In genomic region chr3:23993556-23994246, GRCh38 we compare ENCODE assay signal across 22 cellular contexts. TPM values are rescaled to one million over a fixed set of nuclear protein-coding genes. Genes with fewer than 3 reads are reported as not detected.
DNase-seq lines count a peak whose midpoint lies in the region; TF ChIP-seq lines count a peak whose summit lies in the region.
"Had no signal": no experiment of that assay in that cellular context is flagged by ENCODE, and none has a peak within 500 bp of the region (broad histone marks: within the 10 kb centered on the region; RNA-seq: fewer than 3 reads in every experiment).

No MANE protein-coding gene starts in this region.

- no peak overlapping the region for H3K14ac ChIP-seq in trophoblast cell (ENCODE audit: low read length)

- H4K20me1 ChIP-seq in SK-N-SH (ENCODE audit: insufficient read depth), result no peaks in the 10 kb centered on the region

- no peaks in the 10 kb centered on the region for H3K36me3 ChIP-seq in A673 (ENCODE audit: insufficient read depth, low read length, poor library complexity, severe bottlenecking)
- no peaks in the 10 kb centered on the region for H3K36me3 ChIP-seq in SK-N-SH (replicated peaks in 1 of 2; ENCODE audit: control insufficient read depth in 1 of 2, insufficient read depth in 2 of 2, low read length in 1 of 2)
- H3K36me3 ChIP-seq in left ventricle myocardium inferior, result no peaks in the 10 kb centered on the region
- no peaks in the 10 kb centered on the region for H3K36me3 ChIP-seq in trophoblast cell (ENCODE audit: control insufficient read depth in 1 of 2, insufficient read depth in 2 of 2, low read length in 2 of 2)
- H3K36me3 ChIP-seq: neural progenitor cell had no signal

- H3K4me1 ChIP-seq in A673 (ENCODE audit: insufficient read depth, low read length, poor library complexity, severe bottlenecking) (peaks cover 48% of the 10 kb centered on the region), SK-N-SH (ENCODE audit: control insufficient read depth in 1 of 2, insufficient read depth in 2 of 2, low read depth in 1 of 2, low read length in 1 of 2) (peaks cover 35 to 47% of the 10 kb centered on the region in 2 experiments), left ventricle myocardium inferior (peaks cover 22% of the 10 kb centered on the region), trophoblast cell (ENCODE audit: control insufficient read depth in 1 of 2, insufficient read depth in 2 of 2, low read length in 2 of 2) (peaks cover 16 to 23% of the 10 kb centered on the region in 2 experiments)

- no peak overlapping the region for H4K91ac ChIP-seq in trophoblast cell (ENCODE audit: low read depth, low read length)

- POLR2A ChIA-PET in A673 (lab: Charles Lee; ENCODE audit: low non-redundant PET), result no interaction called here
- POLR2A ChIA-PET in SK-N-SH (lab: Yijun Ruan, JAX), result interaction anchor here (0.7 to 6.4 kb wide), 2 partner anchors 40 to 76 kb away, joined by 3 to 49 read pairs; partner anchors contain the start of genes NKIRAS1 and RPL15

- H2BK12ac ChIP-seq in trophoblast cell (ENCODE audit: low read length), result no peak overlapping the region

- no peak overlapping the region for H3K23ac ChIP-seq in trophoblast cell (ENCODE audit: low read length)

- H3K9me3 ChIP-seq in A673 (ENCODE audit: low read depth, low read length, poor library complexity, severe bottlenecking), result no peaks in the 10 kb centered on the region
- H3K9me3 ChIP-seq in SK-N-SH, result no peaks in the 10 kb centered on the region
- no peaks in the 10 kb centered on the region for H3K9me3 ChIP-seq in left ventricle myocardium inferior (replicated peaks)
- no peaks in the 10 kb centered on the region for H3K9me3 ChIP-seq in trophoblast cell (ENCODE audit: insufficient read depth, low read depth, low read length)

- peak; percentile 15; the same call in 1 of the 2 replicates for TF ChIP-seq RAD21 in SK-N-SH (IDR thresholded peaks at IDR 0.05; ENCODE audit: low read length)

- CTCF ChIA-PET in A673 (lab: Charles Lee) (interaction anchor here (0.7 kb wide), 1 partner anchor 623 kb away, joined by 3 read pairs; no protein-coding TSS in a partner anchor), SK-N-SH (lab: Yijun Ruan, JAX) (interaction anchor here (0.7 to 2.9 kb wide), 7 partner anchors 12 to 690 kb away, joined by 3 to 9 read pairs (median 3); no protein-coding TSS in a partner anchor)

- H3K4ac ChIP-seq in trophoblast cell (ENCODE audit: low read depth, low read length), result no peak overlapping the region

- H3K4me3 ChIP-seq in A673 (ENCODE audit: low read depth, low read length, poor library complexity, severe bottlenecking), result no peak overlapping the region
- no peak overlapping the region; a peak in 1 of 4 replicates for H3K4me3 ChIP-seq in SK-N-SH (ENCODE audit: low read depth in 2 of 2, low read length in 1 of 2)
- H3K4me3 ChIP-seq in left ventricle myocardium inferior, result no peak overlapping the region
- H3K4me3 ChIP-seq in trophoblast cell (ENCODE audit: low read depth, low read length), result no peak overlapping the region
- H3K4me3 ChIP-seq: neural progenitor cell had no signal

- peaks cover 9% of the 10 kb centered on the region for H3K79me1 ChIP-seq in trophoblast cell (ENCODE audit: low read length)

- H3K9ac ChIP-seq in SK-N-SH (no peak overlapping the region), trophoblast cell (ENCODE audit: low read length) (no peak overlapping the region)
- H3K9ac ChIP-seq: neural progenitor cell had no signal

- H4K8ac ChIP-seq in trophoblast cell (ENCODE audit: low read depth, low read length), result no peak overlapping the region

- DNase-seq in A673 (ENCODE audit: low spot score) (no peak), SK-N-SH (peak; percentile 40), left ventricle myocardium inferior (no peak), trophoblast cell (no peak), MV-4-11 (lab: John Stamatoyannopoulos, UW) (no peak), ureter (ENCODE audit: low spot score) (no peak)
- no peak for DNase-seq in stimulated activated CD4-positive, alpha-beta T cell treated with anti-CD3 and anti-CD28 coated beads, Interleukin-12 subunit alpha, Interleukin-12 subunit beta, amount 100 ng/mL, for 4 hours
- DNase-seq in stimulated activated CD4-positive, alpha-beta T cell treated with anti-CD3 and anti-CD28 coated beads, Interleukin-4, amount 100 ng/mL, for 4 hours, result no peak
- DNase-seq: activated CD4-positive, alpha-beta T cell treated with anti-CD3 and anti-CD28 coated beads, Interleukin-2, amount 50 U/mL, for 1 hour; activated CD8-positive, alpha-beta memory T cell treated with anti-CD3 and anti-CD28 coated beads, Interleukin-2, amount 50 U/mL, for 4 hours; CD4-positive, CD25-positive, alpha-beta regulatory T cell; DMS 273 treated with DMSO at 0.1 percent for 48 hours; erythroblast; Karpas-422; kidney glomerular epithelial cell; NCI-H1105; NCI-H2107; NCI-H524; SIG-M5; stimulated activated CD8-positive, alpha-beta memory T cell treated with anti-CD3 and anti-CD28 coated beads, Interleukin-4, amount 100 ng/mL, for 48 hours had no signal

- H3K18ac ChIP-seq in trophoblast cell (ENCODE audit: low read length), result no peak overlapping the region

- H2BK5ac ChIP-seq in trophoblast cell (ENCODE audit: low read depth, low read length, poor library complexity), result no peak overlapping the region

- no peak for TF ChIP-seq CTCF in A673 (conservative IDR thresholded peaks at IDR 0.05; ENCODE audit: low read depth, low read length)
- TF ChIP-seq CTCF in SK-N-SH (IDR thresholded peaks at IDR 0.05), result no peak
- no peak for TF ChIP-seq CTCF in left ventricle myocardium inferior (IDR thresholded peaks at IDR 0.05; ENCODE audit: borderline replicate concordance)

- H2BK120ac ChIP-seq in trophoblast cell (ENCODE audit: insufficient read depth, low read length, poor library complexity), result no peak overlapping the region

- no peaks in the 10 kb centered on the region for H3K79me2 ChIP-seq in SK-N-SH (ENCODE audit: insufficient read depth)
- H3K79me2 ChIP-seq in trophoblast cell (ENCODE audit: control insufficient read depth, insufficient read depth, low read length, poor library complexity), result peaks cover 1% of the 10 kb centered on the region

- peak in 1 of 2 experiments; percentile 40; a peak in 1 of 4 replicates for TF ChIP-seq EP300 in SK-N-SH (IDR thresholded peaks at IDR 0.05; ENCODE audit: borderline replicate concordance in 1 of 2, low read depth in 1 of 2, low read length in 1 of 2)

- H3K27me3 ChIP-seq in A673 (replicated peaks; ENCODE audit: insufficient read depth, low read depth, low read length, poor library complexity) (no peaks in the 10 kb centered on the region), SK-N-SH (ENCODE audit: insufficient read depth) (no peaks in the 10 kb centered on the region), left ventricle myocardium inferior (ENCODE audit: low read depth) (no peaks in the 10 kb centered on the region), trophoblast cell (ENCODE audit: insufficient read depth, low read length) (no peaks in the 10 kb centered on the region)
- H3K27me3 ChIP-seq: neural progenitor cell had no signal

- no peak overlapping the region for H2AK5ac ChIP-seq in trophoblast cell (ENCODE audit: low read length)

- H3K4me2 ChIP-seq in SK-N-SH, result no peak overlapping the region
- peak overlapping the region; percentile 6 for H3K4me2 ChIP-seq in trophoblast cell (ENCODE audit: low read length)
- H3K4me2 ChIP-seq: neural progenitor cell had no signal

- no peak overlapping the region for H4K12ac ChIP-seq in trophoblast cell (ENCODE audit: low read depth, low read length)

- WGBS in SK-N-SH (ENCODE audit: low lambda C conversion rate), result 47% methylated on average over 5 of the region's 5 CpGs
- WGBS in trophoblast cell (ENCODE audit: extremely low coverage, insufficient coverage, insufficient read length), result no CpG with 5 or more reads among the region's 5 CpGs

- H3K27ac ChIP-seq in A673 (ENCODE audit: low read depth, low read length, poor library complexity, severe bottlenecking), result peak overlapping the region; percentile 51
- H3K27ac ChIP-seq in SK-N-SH (ENCODE audit: low read depth in 2 of 2, low read length in 1 of 2), result peak overlapping the region; percentile 4 to 99; a peak in 3 of 4 replicates
- H3K27ac ChIP-seq in left ventricle myocardium inferior (replicated peaks), result peak overlapping the region; percentile 45
- no peak overlapping the region for H3K27ac ChIP-seq in trophoblast cell (ENCODE audit: low read depth, low read length)
- H3K27ac ChIP-seq: neural progenitor cell, VCaP had no signal

- intact Hi-C loops in A673 (cut with micrococcal nuclease; ENCODE audit: unreplicated experiment), result loop anchor here (5.0 kb wide), 1 partner anchor 101 kb away; no protein-coding TSS in a partner anchor
- intact Hi-C loops in left ventricle myocardium inferior (cut with micrococcal nuclease), result no loop called here

- H3K9me2 ChIP-seq in SK-N-SH, result no peaks in the 10 kb centered on the region

- peaks cover 9% of the 10 kb centered on the region for H3F3A ChIP-seq in SK-N-SH (replicated peaks; ENCODE audit: insufficient read depth)

- no TSS peak for BruUV-seq in A673 (replicated peaks; lab: Mats Ljungman, UMichigan)

- H2AFZ ChIP-seq in SK-N-SH (ENCODE audit: low read depth) (no peak overlapping the region), trophoblast cell (ENCODE audit: insufficient read depth, low read length, poor library complexity) (no peak overlapping the region)
- H2AFZ ChIP-seq: neural progenitor cell had no signal

TF ChIP-seq in SK-N-SH, 30 proteins besides CTCF, POLR2A, EP300 and RAD21:
- TF ChIP-seq RCOR1 (IDR thresholded peaks at IDR 0.05; ENCODE audit: low read length), result peak; percentile 16; the same call in 1 of the 2 replicates
- TF ChIP-seq GATA2 (CRISPR knock-in tag; IDR thresholded peaks at IDR 0.05), result peak; percentile 27; the same call in 1 of the 2 replicates
- TF ChIP-seq RXRA (IDR thresholded peaks at IDR 0.05; ENCODE audit: borderline replicate concordance, low read depth), result no peak
- 0 out of 2 replicates have a peak, but pooled peaks have one; percentile 9 for TF ChIP-seq TCF12 (IDR thresholded peaks at IDR 0.05)
- TF ChIP-seq GABPA (IDR thresholded peaks at IDR 0.05; ENCODE audit: low read depth), result no peak

RNA-seq across cellular contexts. Expression of gene NR1D2, which starts 48.6 kb away (rescaled TPM):
- total RNA-seq in A673 (2021) (8.7 and 9.2 TPM in 2 replicates), left ventricle myocardium inferior (43.5 TPM), ureter (41.4 TPM)
- polyA plus RNA-seq in SK-N-SH (2012; rRNA removed), result 12.0 and 15.4 TPM in 2 replicates
- 18.3 and 18.5 TPM in 2 replicates for polyA plus RNA-seq in SK-N-SH (2012; cell fraction: cytosol; rRNA removed)
- polyA plus RNA-seq in SK-N-SH (2012; cell fraction: nucleus; rRNA removed), result 4.3 and 10.0 TPM in 2 replicates
- polyA plus RNA-seq in trophoblast cell (2013), result 11.2 and 12.2 TPM in 2 replicates
